In the genomic region with DNA sequence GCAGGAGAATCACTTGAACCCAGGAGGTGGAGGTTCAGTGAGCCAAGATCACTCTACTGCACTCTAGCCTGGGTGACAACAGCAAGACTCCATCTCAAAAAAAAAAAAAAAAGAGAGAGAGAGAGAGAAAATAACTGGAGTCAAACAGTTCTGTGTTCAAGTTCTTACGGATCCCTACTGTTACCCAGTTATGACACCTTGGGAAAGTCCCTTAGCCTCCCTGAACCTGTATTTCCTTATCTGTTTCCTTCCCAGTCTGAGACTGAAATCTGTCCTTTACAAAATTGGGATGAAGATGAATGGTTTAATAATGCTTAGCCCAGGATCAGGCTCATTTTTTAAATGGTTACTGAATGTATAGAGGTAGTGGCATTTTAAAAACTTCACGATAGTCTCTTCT, we compare ENCODE assay signal across 18 cellular contexts. TPM values are rescaled to one million over a fixed set of nuclear protein-coding genes. Genes with fewer than 3 reads are reported as not detected.
"Had no signal": no experiment of that assay in that cellular context is flagged by ENCODE, and none has a peak within 500 bp of the region (broad histone marks: within the 10 kb centered on the region; RNA-seq: fewer than 3 reads in every experiment).

No MANE protein-coding gene starts in this region.

- H3K27ac Mint-ChIP-seq: nephron progenitor cell; stimulated activated naive CD8-positive, alpha-beta T cell treated with anti-CD3 and anti-CD28 coated beads, Interleukin-15, amount 100 ng/mL, for 72 hours; type B pancreatic cell had no signal

- H3K9me3 Mint-ChIP-seq: nephron progenitor cell; stimulated activated naive CD8-positive, alpha-beta T cell treated with anti-CD3 and anti-CD28 coated beads, Interleukin-15, amount 100 ng/mL, for 72 hours; type B pancreatic cell had no signal

- H3K9me3 ChIP-seq: esophagus squamous epithelium, left ventricle myocardium inferior had no signal

- H3K4me1 Mint-ChIP-seq: nephron progenitor cell had no signal

- DNase-seq: activated CD4-positive, alpha-beta T cell treated with anti-CD3 and anti-CD28 coated beads for 4 hours; activated gamma-delta T cell; activated T-cell treated with anti-CD3 and anti-CD28 coated beads, Interleukin-2, amount 50 U/mL, for 1 hour; amniotic stem cell; caudate nucleus; effector CD4-positive, alpha-beta T cell; esophagus squamous epithelium; hippocampal formation; left ventricle myocardium inferior; nephron progenitor cell; occipital lobe; stimulated activated CD4-positive, alpha-beta T cell treated with anti-CD3 and anti-CD28 coated beads, Interleukin-15, amount 100 ng/mL, for 24 hours; stimulated activated CD4-positive, alpha-beta T cell treated with anti-CD3 and anti-CD28 coated beads, Interleukin-4, amount 100 ng/mL, for 1 hour; stimulated activated naive CD8-positive, alpha-beta T cell treated with anti-CD3 and anti-CD28 coated beads, Interleukin-15, amount 100 ng/mL, for 72 hours; WERI-Rb-1 had no signal

- ATAC-seq: stimulated activated naive CD8-positive, alpha-beta T cell treated with anti-CD3 and anti-CD28 coated beads, Interleukin-15, amount 100 ng/mL, for 72 hours had no signal

- H3K4me3 Mint-ChIP-seq: nephron progenitor cell; stimulated activated naive CD8-positive, alpha-beta T cell treated with anti-CD3 and anti-CD28 coated beads, Interleukin-15, amount 100 ng/mL, for 72 hours; type B pancreatic cell had no signal

- H3K27me3 Mint-ChIP-seq: stimulated activated naive CD8-positive, alpha-beta T cell treated with anti-CD3 and anti-CD28 coated beads, Interleukin-15, amount 100 ng/mL, for 72 hours had no signal

- H3K36me3 Mint-ChIP-seq: type B pancreatic cell had no signal

RNA-seq across cellular contexts. Expression of a gene that starts 36.5 kb away (rescaled TPM):
- total RNA-seq: fibroblast of villous mesenchyme, SK-MEL-5 had no signal
